In the genomic region with DNA sequence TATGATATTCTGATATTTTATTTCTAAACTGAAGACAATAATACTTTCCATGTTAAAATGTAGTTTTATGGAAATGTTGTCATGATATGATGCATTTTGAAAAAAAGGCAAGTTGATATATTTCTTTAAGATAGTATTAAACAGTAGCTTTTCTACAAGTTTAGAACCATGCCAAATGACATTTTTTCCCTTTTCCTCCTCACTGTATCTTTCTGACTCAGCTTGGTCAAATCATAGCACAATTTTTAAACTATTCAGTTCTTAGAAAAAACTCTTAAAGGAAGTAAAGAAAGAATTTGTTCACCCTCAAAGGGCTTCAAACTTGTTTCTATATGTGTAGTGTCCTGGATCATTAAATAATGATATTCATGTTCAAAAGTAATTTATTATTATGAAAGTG, we compare ENCODE assay signal across 20 cellular contexts. TPM values are rescaled to one million over a fixed set of nuclear protein-coding genes. Genes with fewer than 3 reads are reported as not detected.
DNase-seq lines count a peak whose midpoint lies in the region; ATAC-seq and TF ChIP-seq lines count a peak whose summit lies in the region.
"Had no signal": no experiment of that assay in that cellular context is flagged by ENCODE, and none has a peak within 500 bp of the region (broad histone marks: within the 10 kb centered on the region; RNA-seq: fewer than 3 reads in every experiment).

No MANE protein-coding gene starts in this region.

- no peaks in the 10 kb centered on the region for H3K36me3 Mint-ChIP-seq in glutamatergic neuron (ENCODE audit: unreplicated experiment)
- H3K36me3 Mint-ChIP-seq: CD8-positive, alpha-beta T cell had no signal

- TF ChIP-seq CTCF in glutamatergic neuron (IDR thresholded peaks at IDR 0.05; ENCODE audit: partially characterized antibody, unreplicated experiment), result no peak

- no peak overlapping the region for H3K4ac ChIP-seq in mesenchymal stem cell (ENCODE audit: low read depth in 1 of 2, low read length in 2 of 2)

- H2AFZ ChIP-seq in mesenchymal stem cell (ENCODE audit: low read depth, low read length), result no peak overlapping the region

- no peaks in the 10 kb centered on the region for H3K79me1 ChIP-seq in mesenchymal stem cell (replicated peaks; ENCODE audit: low read length, poor library complexity, severe bottlenecking)

- no peaks in the 10 kb centered on the region for H3K4me1 Mint-ChIP-seq in glutamatergic neuron (ENCODE audit: low read depth, unreplicated experiment)
- H3K4me1 Mint-ChIP-seq: B cell had no signal

- no peak overlapping the region for H3K27ac Mint-ChIP-seq in glutamatergic neuron (ENCODE audit: unreplicated experiment)
- H3K27ac Mint-ChIP-seq: B cell; CD4-positive, alpha-beta T cell; CD8-positive, alpha-beta T cell had no signal

- H3K4me3 ChIP-seq in adipocyte (ENCODE audit: low read length), result no peak overlapping the region
- no peak overlapping the region for H3K4me3 ChIP-seq in mesenchymal stem cell (ENCODE audit: insufficient read depth in 1 of 2, low read depth in 1 of 2, low read length in 2 of 2)
- H3K4me3 ChIP-seq: A549; BLaER1 treated with 17β-estradiol and CSF1 and Interleukin-3, amounts not matched to agents 10 nM and 100 nM; GM12878 had no signal

- H3K4me2 ChIP-seq in mesenchymal stem cell (ENCODE audit: low read length, poor library complexity, severe bottlenecking), result no peak overlapping the region
- H3K4me2 ChIP-seq: A549; BLaER1 treated with 17β-estradiol and CSF1 and Interleukin-3, amounts not matched to agents 10 nM and 100 nM had no signal

- H3K27me3 Mint-ChIP-seq in glutamatergic neuron (ENCODE audit: unreplicated experiment), result no peaks in the 10 kb centered on the region
- H3K27me3 Mint-ChIP-seq: B cell; CD4-positive, alpha-beta T cell had no signal

- ATAC-seq in GM18909 (IDR thresholded peaks at IDR 0.05; ENCODE audit: poor library complexity, unreplicated experiment), result no peak
- ATAC-seq: A549; CD8-positive, alpha-beta T cell; GM12878 had no signal

- no peak overlapping the region for H2BK5ac ChIP-seq in mesenchymal stem cell (ENCODE audit: low read depth, low read length, poor library complexity, severe bottlenecking)

- H3K18ac ChIP-seq in mesenchymal stem cell (ENCODE audit: low read depth in 1 of 2, low read length in 2 of 2), result no peak overlapping the region

- H3K9ac ChIP-seq in adipocyte (ENCODE audit: low read length), result no peak overlapping the region
- H3K9ac ChIP-seq in mesenchymal stem cell (ENCODE audit: low read length), result no peak overlapping the region
- H3K9ac ChIP-seq: BLaER1 treated with 17β-estradiol and CSF1 and Interleukin-3, amounts not matched to agents 10 nM and 100 nM had no signal

- H2BK120ac ChIP-seq in mesenchymal stem cell (ENCODE audit: low read depth, low read length), result no peak overlapping the region

- H2BK12ac ChIP-seq in mesenchymal stem cell (ENCODE audit: low read length in 2 of 2), result no peak overlapping the region

- H3K27me3 ChIP-seq in adipocyte (replicated peaks; ENCODE audit: control insufficient read depth, insufficient read depth, low read length) (no peaks in the 10 kb centered on the region), mesenchymal stem cell (ENCODE audit: control insufficient read depth in 1 of 2, insufficient read depth in 1 of 2, low read length in 2 of 2) (no peaks in the 10 kb centered on the region)
- H3K27me3 ChIP-seq: BLaER1 treated with 17β-estradiol and CSF1 and Interleukin-3, amounts not matched to agents 10 nM and 100 nM had no signal

- no peak overlapping the region for H3K23ac ChIP-seq in mesenchymal stem cell (ENCODE audit: low read length in 2 of 2)

- H2BK15ac ChIP-seq in mesenchymal stem cell (ENCODE audit: low read depth, poor library complexity, severe bottlenecking), result no peak overlapping the region

- DNase-seq in EH (ENCODE audit: low read depth) (peak; percentile 11), adipocyte (ENCODE audit: low read depth) (peak; percentile 27), fibroblast of peridontal ligament (ENCODE audit: extremely low read depth) (peak; percentile 42), mesenchymal stem cell (no peak), glutamatergic neuron (no peak)
- DNase-seq: AML-193; Caco-2; Calu3; CD4-positive, alpha-beta T cell; CD8-positive, alpha-beta T cell; DMS79 treated with DMSO at 0.1 percent for 48 hours; EL; GDM1 had no signal

- H3K4me1 ChIP-seq in adipocyte (ENCODE audit: control insufficient read depth, insufficient read depth, low read length), result peaks cover 3% of the 10 kb centered on the region
- H3K4me1 ChIP-seq in mesenchymal stem cell (ENCODE audit: control insufficient read depth, insufficient read depth, low read depth, low read length), result peaks cover 4% of the 10 kb centered on the region
- H3K4me1 ChIP-seq: A549, Caco-2 had no signal

- no peaks in the 10 kb centered on the region for H3K9me3 Mint-ChIP-seq in glutamatergic neuron (ENCODE audit: unreplicated experiment)
- H3K9me3 Mint-ChIP-seq: CD4-positive, alpha-beta T cell; CD8-positive, alpha-beta T cell had no signal

- H3K14ac ChIP-seq in mesenchymal stem cell (ENCODE audit: low read length in 2 of 2), result no peak overlapping the region

- no peak overlapping the region for H3K4me3 Mint-ChIP-seq in glutamatergic neuron (ENCODE audit: unreplicated experiment)
- H3K4me3 Mint-ChIP-seq: B cell; CD4-positive, alpha-beta T cell; CD8-positive, alpha-beta T cell had no signal

- H3K27ac ChIP-seq in mesenchymal stem cell (ENCODE audit: low read length, poor library complexity, severe bottlenecking), result no peak overlapping the region
- H3K27ac ChIP-seq: 22Rv1; A549; BLaER1 treated with 17β-estradiol and CSF1 and Interleukin-3, amounts not matched to agents 10 nM and 100 nM; C4-2B had no signal

- H4K91ac ChIP-seq in mesenchymal stem cell (ENCODE audit: low read length), result no peak overlapping the region

- no peak overlapping the region for H2AK5ac ChIP-seq in mesenchymal stem cell (ENCODE audit: low read length, severe bottlenecking)

- H3K9me3 ChIP-seq in adipocyte (ENCODE audit: control insufficient read depth, low read length) (no peaks in the 10 kb centered on the region), mesenchymal stem cell (ENCODE audit: control insufficient read depth, low read length) (no peaks in the 10 kb centered on the region)
- H3K9me3 ChIP-seq: A549, Caco-2 had no signal

- H3K36me3 ChIP-seq in adipocyte (ENCODE audit: control insufficient read depth, insufficient read depth, low read length, severe bottlenecking) (no peaks in the 10 kb centered on the region), mesenchymal stem cell (ENCODE audit: control insufficient read depth in 1 of 2, insufficient read depth in 2 of 2, low read depth in 1 of 2, low read length in 2 of 2) (no peaks in the 10 kb centered on the region)
- H3K36me3 ChIP-seq: BLaER1 treated with 17β-estradiol and CSF1 and Interleukin-3, amounts not matched to agents 10 nM and 100 nM had no signal

- no peak overlapping the region for H4K8ac ChIP-seq in mesenchymal stem cell (ENCODE audit: low read length)

RNA-seq across cellular contexts. Expression of a gene that starts 46.0 kb away (rescaled TPM):
- polyA plus RNA-seq in mesenchymal stem cell (2013, experiment 1 of 2), result 3.6 TPM
- 2.6 TPM for polyA plus RNA-seq in mesenchymal stem cell (2013, experiment 2 of 2)
- total RNA-seq in glutamatergic neuron (ENCODE audit: unreplicated experiment), result not detected
- total RNA-seq: Caco-2; CD4-positive, alpha-beta T cell; CD8-positive, alpha-beta T cell had no signal
- polyA plus RNA-seq: A549 had no signal

Comparison
In these comparisons a context has a peak if more than half of its experiments do, and no peak if none do; other contexts are left out.
1. DNase-seq: peak in EH (single experiment), adipocyte (single experiment) and fibroblast of peridontal ligament (single experiment); none in mesenchymal stem cell (single experiment) and glutamatergic neuron (single experiment).